In genomic region chr9:6827370-6827949, GRCh38 we compare ENCODE assay signal across 9 cellular contexts.
DNase-seq lines count a peak whose midpoint lies in the region; ATAC-seq and TF ChIP-seq lines count a peak whose summit lies in the region.
"Had no signal": no experiment of that assay in that cellular context is flagged by ENCODE, and none has a peak within 500 bp of the region (broad histone marks: within the 10 kb centered on the region; RNA-seq: fewer than 3 reads in every experiment).

No MANE protein-coding gene starts in this region.

- H3K27me3 Mint-ChIP-seq in GM23338 (ENCODE audit: insufficient read depth, low read depth, poor library complexity) (no peaks in the 10 kb centered on the region), glutamatergic neuron (ENCODE audit: unreplicated experiment) (peaks cover 2% of the 10 kb centered on the region)
- H3K27me3 Mint-ChIP-seq: activated naive CD8-positive, alpha-beta T cell treated with anti-CD3 and anti-CD28 coated beads, Interleukin-2, amount 10 ng/mL, durations not matched to agents 7 days and 5 days had no signal

- H3K9me3 Mint-ChIP-seq in GM23338 (peaks cover 7% of the 10 kb centered on the region; the same call in 2 of the 3 replicates), glutamatergic neuron (ENCODE audit: unreplicated experiment) (peaks cover 4% of the 10 kb centered on the region)
- H3K9me3 Mint-ChIP-seq: activated naive CD8-positive, alpha-beta T cell treated with anti-CD3 and anti-CD28 coated beads, Interleukin-2, amount 10 ng/mL, durations not matched to agents 7 days and 5 days had no signal

- H3K4me1 ChIP-seq in GM23338 (ENCODE audit: insufficient read depth), result peaks cover under 1% of the 10 kb centered on the region

- H3K9me2 ChIP-seq in GM23338 (ENCODE audit: insufficient read depth), result no peaks in the 10 kb centered on the region

- H3K36me3 Mint-ChIP-seq in GM23338 (ENCODE audit: low read depth) (peaks cover 36% of the 10 kb centered on the region), glutamatergic neuron (ENCODE audit: unreplicated experiment) (no peaks in the 10 kb centered on the region)

- H3K27me3 ChIP-seq in GM23338 (ENCODE audit: insufficient read depth), result no peaks in the 10 kb centered on the region

- peak; percentile 35 for DNase-seq in NCI-H2107 treated with DMSO at 0.1 percent for 48 hours (lab: John Stamatoyannopoulos, UW; ENCODE audit: unreplicated experiment)
- DNase-seq in NCI-H2107 (lab: John Stamatoyannopoulos, UW), result no peak
- DNase-seq in GM23338 (ENCODE audit: low spot score), result peak; percentile 87
- peak; percentile 81 for DNase-seq in NCI-H2227 (lab: John Stamatoyannopoulos, UW; ENCODE audit: unreplicated experiment)
- DNase-seq in activated T-cell treated with anti-CD3 and anti-CD28 coated beads, Interleukin-2, amount 50 U/mL, for 48 hours, result peak; percentile 26 to 27
- no peak for DNase-seq in glutamatergic neuron
- peak; percentile 29 for DNase-seq in stimulated activated CD4-positive, alpha-beta T cell treated with anti-CD3 and anti-CD28 coated beads, Interleukin-4, amount 100 ng/mL, for 24 hours
- no peak for DNase-seq in GOT3 (lab: John Stamatoyannopoulos, UW)
- DNase-seq: activated naive CD8-positive, alpha-beta T cell treated with anti-CD3 and anti-CD28 coated beads, Interleukin-2, amount 10 ng/mL, durations not matched to agents 7 days and 5 days had no signal

- no peak overlapping the region for H2AFZ ChIP-seq in GM23338

- H3K27ac Mint-ChIP-seq in GM23338 (peak overlapping the region; percentile 66), glutamatergic neuron (ENCODE audit: unreplicated experiment) (peak overlapping the region; percentile 20)
- H3K27ac Mint-ChIP-seq: activated naive CD8-positive, alpha-beta T cell treated with anti-CD3 and anti-CD28 coated beads, Interleukin-2, amount 10 ng/mL, durations not matched to agents 7 days and 5 days had no signal

- ATAC-seq in GM23338, result peak; percentile 90

- H3F3A ChIP-seq in GM23338 (replicated peaks; ENCODE audit: low read depth), result no peaks in the 10 kb centered on the region; the same call in 1 of the 2 replicates

- H3K4me2 ChIP-seq in GM23338, result no peak overlapping the region

- TF ChIP-seq CTCF in GM23338 (conservative IDR thresholded peaks at IDR 0.05; ENCODE audit: low read depth in 2 of 2) (peak; percentile 81 to 91), glutamatergic neuron (IDR thresholded peaks at IDR 0.05; ENCODE audit: partially characterized antibody, unreplicated experiment) (peak; percentile 46)

- no peak overlapping the region for H3K27ac ChIP-seq in GM23338 (ENCODE audit: low read depth)

- H3K79me2 ChIP-seq in GM23338 (replicated peaks; ENCODE audit: insufficient read depth), result no peaks in the 10 kb centered on the region

- H3K4me3 Mint-ChIP-seq in GM23338, result no peak overlapping the region
- H3K4me3 Mint-ChIP-seq in glutamatergic neuron (ENCODE audit: unreplicated experiment), result no peak overlapping the region
- H3K4me3 Mint-ChIP-seq: activated naive CD8-positive, alpha-beta T cell treated with anti-CD3 and anti-CD28 coated beads, Interleukin-2, amount 10 ng/mL, durations not matched to agents 7 days and 5 days had no signal

- H3K4me3 ChIP-seq in GM23338, result no peak overlapping the region

- H3K36me3 ChIP-seq in GM23338 (ENCODE audit: insufficient read depth), result no peaks in the 10 kb centered on the region

- H3K4me1 Mint-ChIP-seq in GM23338, result peaks cover 16% of the 10 kb centered on the region; the same call in 2 of the 3 replicates
- peaks cover 12% of the 10 kb centered on the region for H3K4me1 Mint-ChIP-seq in glutamatergic neuron (ENCODE audit: low read depth, unreplicated experiment)

- H4K20me1 ChIP-seq in GM23338 (replicated peaks; ENCODE audit: insufficient read depth), result no peaks in the 10 kb centered on the region

TF ChIP-seq in GM23338, 12 proteins besides CTCF, POLR2A, EP300 and RAD21:
- TF ChIP-seq STAT1 (IDR thresholded peaks at IDR 0.05; ENCODE audit: unreplicated experiment), result no peak
- no peak for TF ChIP-seq ZNF331 (CRISPR knock-in tag; IDR thresholded peaks at IDR 0.05; ENCODE audit: low read depth)
- TF ChIP-seq ZNF114 (CRISPR knock-in tag; IDR thresholded peaks at IDR 0.05), result no peak
- no peak for TF ChIP-seq JUNB (IDR thresholded peaks at IDR 0.05; ENCODE audit: unreplicated experiment)
- no peak for TF ChIP-seq REST (IDR thresholded peaks at IDR 0.05; ENCODE audit: unreplicated experiment)
- no peak for TF ChIP-seq CREB1 (CRISPR knock-in tag; IDR thresholded peaks at IDR 0.05; ENCODE audit: low read depth)

Comparison
In these comparisons a context has a peak if more than half of its experiments do, and no peak if none do; other contexts are left out.
1. DNase-seq: peak in NCI-H2107 treated with DMSO at 0.1 percent for 48 hours (single experiment), GM23338 (single experiment), NCI-H2227 (single experiment), activated T-cell treated with anti-CD3 and anti-CD28 coated beads, Interleukin-2, amount 50 U/mL, for 48 hours (2 of 2) and stimulated activated CD4-positive, alpha-beta T cell treated with anti-CD3 and anti-CD28 coated beads, Interleukin-4, amount 100 ng/mL, for 24 hours (single experiment); none in NCI-H2107 (single experiment), glutamatergic neuron (single experiment) and GOT3 (single experiment).